8 cellular contexts compared by ENCODE assay signal in the genomic region with DNA sequence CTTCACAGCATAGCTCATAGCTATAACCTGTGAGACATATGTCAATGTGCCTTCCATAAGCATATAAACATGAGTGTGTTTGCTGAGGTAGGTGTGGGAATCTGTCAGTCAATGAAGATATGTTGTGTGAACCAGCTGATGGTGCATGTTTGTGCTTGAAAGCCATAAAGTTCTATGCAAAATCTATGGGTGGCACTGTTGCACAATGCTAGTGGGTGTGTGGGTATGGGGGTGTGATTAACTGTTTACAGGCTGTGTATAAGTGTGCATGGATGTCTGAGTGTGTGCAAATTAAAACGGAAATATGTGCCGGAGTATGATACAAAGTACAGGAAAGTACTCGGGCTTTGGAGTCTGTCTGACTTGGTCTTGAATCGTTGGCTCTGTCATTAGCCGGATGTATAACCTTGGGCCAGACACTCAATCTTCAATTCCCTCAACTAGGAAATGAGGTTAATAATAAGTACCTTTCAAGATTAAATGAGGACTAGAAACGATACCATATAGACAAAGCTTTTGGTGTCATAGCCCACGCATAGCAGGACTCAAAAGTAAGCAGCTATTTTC. TPM values are rescaled to one million over a fixed set of nuclear protein-coding genes. Genes with fewer than 3 reads are reported as not detected.
DNase-seq lines count a peak whose midpoint lies in the region; ATAC-seq and TF ChIP-seq lines count a peak whose summit lies in the region.

No MANE protein-coding gene starts in this region.

- no peaks in the 10 kb centered on the region for H3K27me3 ChIP-seq in Peyer's patch

- no peaks in the 10 kb centered on the region for H3K27me3 Mint-ChIP-seq in activated naive CD8-positive, alpha-beta T cell treated with anti-CD3 and anti-CD28 coated beads, Interleukin-2, amount 50 U/mL, for 24 hours

- TF ChIP-seq CTCF in Peyer's patch (IDR thresholded peaks at IDR 0.05): peak; percentile 35 to 79 (median 50)

- H3K9me3 ChIP-seq in Peyer's patch: no peaks in the 10 kb centered on the region

- intact Hi-C loops in left cardiac atrium (cut with DNase I): loop anchor here (5.0 kb wide), 3 partner anchors 47 to 118 kb away; no protein-coding TSS in a partner anchor

- H3K4me3 ChIP-seq in Peyer's patch: peak overlapping the region in 3 of 4 donors; percentile 61 to 67 (median 65)

- H3K4me1 ChIP-seq in Peyer's patch: peaks cover 0 to 38% (median 13%) of the 10 kb centered on the region in 4 donors

- peaks cover 8% of the 10 kb centered on the region for H3K36me3 Mint-ChIP-seq in activated naive CD8-positive, alpha-beta T cell treated with anti-CD3 and anti-CD28 coated beads, Interleukin-2, amount 50 U/mL, for 24 hours (ENCODE audit: low read depth)

- no peaks in the 10 kb centered on the region for H3K9me3 Mint-ChIP-seq in activated naive CD8-positive, alpha-beta T cell treated with anti-CD3 and anti-CD28 coated beads, Interleukin-2, amount 50 U/mL, for 24 hours

- DNase-seq in CMK (ENCODE audit: low read depth) (peak; percentile 73), Peyer's patch (peak in 2 of 3 donors; percentile 62 to 83), left cardiac atrium (no peak), renal cortical epithelial cell (ENCODE audit: low read depth) (peak; percentile 67)
- DNase-seq in activated naive CD8-positive, alpha-beta T cell treated with anti-CD3 and anti-CD28 coated beads, Interleukin-2, amount 50 U/mL, for 24 hours: peak; percentile 34

- peak overlapping the region; percentile 93 for H3K27ac Mint-ChIP-seq in activated naive CD8-positive, alpha-beta T cell treated with anti-CD3 and anti-CD28 coated beads, Interleukin-2, amount 50 U/mL, for 24 hours

- no peaks in the 10 kb centered on the region for H3K36me3 ChIP-seq in Peyer's patch

- peak overlapping the region; percentile 86 for H3K4me3 Mint-ChIP-seq in activated naive CD8-positive, alpha-beta T cell treated with anti-CD3 and anti-CD28 coated beads, Interleukin-2, amount 50 U/mL, for 24 hours

- H3K27ac ChIP-seq in Peyer's patch: peak overlapping the region; percentile 82 to 92 (median 84)

- TF ChIP-seq POLR2A in Peyer's patch (IDR thresholded peaks at IDR 0.05): peak in 1 of 2 donors; percentile 48

- peak; percentile 55 for ATAC-seq in HG03432 (IDR thresholded peaks at IDR 0.05; ENCODE audit: unreplicated experiment)
- ATAC-seq in activated naive CD8-positive, alpha-beta T cell treated with anti-CD3 and anti-CD28 coated beads, Interleukin-2, amount 50 U/mL, for 24 hours: peak; percentile 10
- peak; percentile 23 to 42 for ATAC-seq in left cardiac atrium
- no peak for ATAC-seq in GM21360 (IDR thresholded peaks at IDR 0.05; ENCODE audit: unreplicated experiment)
- ATAC-seq in GM19397 (IDR thresholded peaks at IDR 0.05; ENCODE audit: unreplicated experiment): no peak

- peaks cover 61% of the 10 kb centered on the region for H3K4me1 Mint-ChIP-seq in activated naive CD8-positive, alpha-beta T cell treated with anti-CD3 and anti-CD28 coated beads, Interleukin-2, amount 50 U/mL, for 24 hours

RNA-seq across cellular contexts. Expression of a gene that starts 0.9 kb away (rescaled TPM):
- total RNA-seq in Peyer's patch: 10 to 100 TPM; 36.3 to 78.4 (median 59.7) TPM
- total RNA-seq in left cardiac atrium: 100 to 1,000 TPM in 1 of 2 donors, 10 to 100 TPM in 1; 81.4 to 102 TPM
- 59.4 and 131 TPM in 2 replicates for total RNA-seq in renal cortical epithelial cell

Comparison
In these comparisons a context has a peak if more than half of its experiments do, and no peak if none do; other contexts are left out.
1. ATAC-seq: peak in HG03432 (single experiment), activated naive CD8-positive, alpha-beta T cell treated with anti-CD3 and anti-CD28 coated beads, Interleukin-2, amount 50 U/mL, for 24 hours (single experiment) and left cardiac atrium (2 of 2); none in GM21360 (single experiment) and GM19397 (single experiment).